ENCODE assay signal across 9 cellular contexts in the genomic region with DNA sequence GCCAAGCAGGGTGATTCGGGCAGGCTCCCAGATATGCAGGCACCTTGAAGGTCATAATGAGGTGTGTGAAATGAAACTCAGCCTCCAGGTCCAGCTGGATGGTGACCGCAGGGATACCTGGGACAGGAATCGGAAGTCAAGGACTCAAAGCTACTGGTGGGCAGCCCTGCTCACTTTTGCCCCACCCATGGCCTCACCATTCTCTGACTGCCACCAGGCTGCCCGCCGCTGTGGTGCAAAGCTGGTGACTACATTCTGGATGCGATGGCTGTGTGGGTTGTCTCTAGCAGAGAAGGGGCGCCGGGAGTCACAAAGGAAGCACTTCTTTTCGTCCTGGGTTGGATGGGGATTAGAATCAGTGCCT. TPM values are rescaled to one million over a fixed set of nuclear protein-coding genes. Genes with fewer than 3 reads are reported as not detected.
DNase-seq lines count a peak whose midpoint lies in the region; ATAC-seq and TF ChIP-seq lines count a peak whose summit lies in the region.
"Had no signal": no experiment of that assay in that cellular context is flagged by ENCODE, and none has a peak within 500 bp of the region (broad histone marks: within the 10 kb centered on the region; RNA-seq: fewer than 3 reads in every experiment).

No MANE protein-coding gene starts in this region.

- peak overlapping the region; percentile 99 for H3K4me2 ChIP-seq in osteoblast (ENCODE audit: insufficient read depth, low read length)

- H3K4me3 ChIP-seq in ACC112 (ENCODE audit: low read depth, low read length) (peak overlapping the region; percentile 90), fibroblast of villous mesenchyme (ENCODE audit: low read depth, low read length) (peak overlapping the region; percentile 63), osteoblast (ENCODE audit: insufficient read depth, low read length) (peak overlapping the region; percentile 99)

- H3K79me2 ChIP-seq in ACC112 (ENCODE audit: control insufficient read depth, insufficient read depth, low read length, unreplicated experiment) (peaks cover 25% of the 10 kb centered on the region), osteoblast (ENCODE audit: insufficient read depth, low read length) (peaks cover 44% of the 10 kb centered on the region)

- peak overlapping the region; percentile 92 for H2AFZ ChIP-seq in ACC112 (ENCODE audit: low read length, unreplicated experiment)
- H2AFZ ChIP-seq in osteoblast (ENCODE audit: low read length) = peak overlapping the region; percentile 99

- DNase-seq in fibroblast of villous mesenchyme (ENCODE audit: low read depth) (no peak), osteoblast (ENCODE audit: insufficient read length, low spot score, missing footprints) (no peak), SIG-M5 treated with dmso at 0.1 percent for 504 hours (lab: John Stamatoyannopoulos, UW; ENCODE audit: unreplicated experiment) (no peak), NOMO-1 treated with DMSO at 0.1 percent for 48 hours (lab: John Stamatoyannopoulos, UW; ENCODE audit: unreplicated experiment) (no peak), DMS 273 (lab: John Stamatoyannopoulos, UW; ENCODE audit: unreplicated experiment) (no peak)
- DNase-seq: MM.1S had no signal

- H3K27ac ChIP-seq in ACC112 (ENCODE audit: low read depth, low read length) (peak overlapping the region; percentile 62), VCaP (peak overlapping the region; percentile 82; the same call in 1 of the 2 replicates), osteoblast (ENCODE audit: low read depth, low read length) (peak overlapping the region; percentile 88)

- TF ChIP-seq CTCF in VCaP (conservative IDR thresholded peaks at IDR 0.05) (no peak), fibroblast of villous mesenchyme (IDR thresholded peaks at IDR 0.05; ENCODE audit: insufficient read depth, low read depth, low read length) (no peak), osteoblast (IDR thresholded peaks at IDR 0.05; ENCODE audit: extremely low read depth, low read depth, low read length) (no peak)

- H3K4me1 ChIP-seq in ACC112 (ENCODE audit: control insufficient read depth, insufficient read depth, low read length, unreplicated experiment) = peaks cover 13% of the 10 kb centered on the region
- peaks cover 16% of the 10 kb centered on the region for H3K4me1 ChIP-seq in osteoblast (ENCODE audit: insufficient read depth, low read length)

- H3K36me3 ChIP-seq in ACC112 (ENCODE audit: insufficient read depth, low read length) = peaks cover 13% of the 10 kb centered on the region; the same call in 1 of the 2 replicates
- H3K36me3 ChIP-seq in osteoblast (ENCODE audit: insufficient read depth, low read length) = peaks cover 45% of the 10 kb centered on the region

- H4K20me1 ChIP-seq in osteoblast (ENCODE audit: insufficient read depth, low read length) = peaks cover 26% of the 10 kb centered on the region

- no peaks in the 10 kb centered on the region for H3K27me3 ChIP-seq in ACC112 (ENCODE audit: insufficient read depth, low read length)
- no peaks in the 10 kb centered on the region for H3K27me3 ChIP-seq in osteoblast (ENCODE audit: insufficient read depth, low read length)

- H3K9me3 ChIP-seq in osteoblast (ENCODE audit: low read depth, low read length) = no peaks in the 10 kb centered on the region

- no peak for ATAC-seq in HG03025 (IDR thresholded peaks at IDR 0.05; ENCODE audit: low FRiP score, unreplicated experiment)

RNA-seq across cellular contexts. Expression of gene LAMB2, which starts 0.8 kb away (rescaled TPM):
- total RNA-seq in fibroblast of villous mesenchyme (369 and 378 TPM in 2 replicates), osteoblast (355 and 450 TPM in 2 replicates)

RNA-seq across cellular contexts. Expression of gene USP19, which starts 11.4 kb away (rescaled TPM):
- total RNA-seq in fibroblast of villous mesenchyme (30.3 and 36.3 TPM in 2 replicates), osteoblast (37.1 and 49.6 TPM in 2 replicates)

RNA-seq across cellular contexts. Expression of gene QARS1, which starts 27.5 kb away (rescaled TPM):
- 215 and 302 TPM in 2 replicates for total RNA-seq in fibroblast of villous mesenchyme
- 360 and 416 TPM in 2 replicates for total RNA-seq in osteoblast

RNA-seq across cellular contexts. Expression of gene CCDC71, which starts 34.1 kb away (rescaled TPM):
- total RNA-seq in fibroblast of villous mesenchyme = 22.9 and 24.2 TPM in 2 replicates
- 19.2 and 22.8 TPM in 2 replicates for total RNA-seq in osteoblast

RNA-seq across cellular contexts. Expression of gene QRICH1, which starts 38.2 kb away (rescaled TPM):
- total RNA-seq in fibroblast of villous mesenchyme (181 and 188 TPM in 2 replicates), osteoblast (136 and 167 TPM in 2 replicates)
